ENCODE assay signal across 16 cellular contexts in genomic region chr4:141652161-141652778, GRCh38. TPM values are rescaled to one million over a fixed set of nuclear protein-coding genes. Genes with fewer than 3 reads are reported as not detected.
DNase-seq lines count a peak whose midpoint lies in the region; ATAC-seq, FAIRE-seq and TF ChIP-seq lines count a peak whose summit lies in the region.
"Had no signal": no experiment of that assay in that cellular context is flagged by ENCODE, and none has a peak within 500 bp of the region (broad histone marks: within the 10 kb centered on the region; RNA-seq: fewer than 3 reads in every experiment).

No MANE protein-coding gene starts in this region.

- H3K4me2 ChIP-seq in endothelial cell of umbilical vein (ENCODE audit: insufficient read depth, low read length) (no peak overlapping the region), HepG2 (ENCODE audit: low read depth, low read length) (no peak overlapping the region)

- BruUV-seq in endothelial cell of umbilical vein (replicated peaks; lab: Mats Ljungman, UMichigan) (no TSS peak), HepG2 (replicated peaks; lab: Mats Ljungman, UMichigan) (no TSS peak)

- H3K4me1 ChIP-seq in endothelial cell of umbilical vein (ENCODE audit: control insufficient read depth, extremely low read depth, insufficient read depth, low read length) (peaks cover 5% of the 10 kb centered on the region), HepG2 (ENCODE audit: insufficient read depth, low read length) (no peaks in the 10 kb centered on the region), transverse colon (peaks cover 0 to 11% (median 4%) of the 10 kb centered on the region in 4 donors), gastrocnemius medialis (peaks cover 0 to 6% of the 10 kb centered on the region in 2 donors)

- no peak overlapping the region for H3K9ac ChIP-seq in endothelial cell of umbilical vein (replicated peaks; ENCODE audit: extremely low read depth, insufficient read depth, low read length)
- H3K9ac ChIP-seq in HepG2 (ENCODE audit: insufficient read depth, low read depth, low read length): no peak overlapping the region

- H3K36me3 Mint-ChIP-seq in HFFc6 (ENCODE audit: low read depth) (no peaks in the 10 kb centered on the region), nephron progenitor cell (ENCODE audit: low read depth) (no peaks in the 10 kb centered on the region)

- under 1% methylated on average over 4 of the region's 4 CpGs for WGBS in HepG2 (ENCODE audit: low lambda C conversion rate)
- 41 to 51% methylated on average over 4 of the region's 4 CpGs for WGBS in transverse colon (ENCODE audit: low coverage in 1 of 2), 2 donors

- no peaks in the 10 kb centered on the region for H3K9me1 ChIP-seq in endothelial cell of umbilical vein (replicated peaks; ENCODE audit: control insufficient read depth, extremely low read depth, insufficient read depth, low read length)

- H3K4me1 Mint-ChIP-seq in HFFc6 (ENCODE audit: low read depth): peaks cover 50% of the 10 kb centered on the region
- no peaks in the 10 kb centered on the region for H3K4me1 Mint-ChIP-seq in nephron progenitor cell
- H3K4me1 Mint-ChIP-seq: activated CD4-positive, alpha-beta T cell treated with anti-CD3 and anti-CD28 coated beads for 36 hours had no signal

- H3K27ac Mint-ChIP-seq in HFFc6 (peak overlapping the region; percentile 7; the same call in 1 of the 2 replicates), nephron progenitor cell (no peak overlapping the region)
- H3K27ac Mint-ChIP-seq: activated CD4-positive, alpha-beta T cell treated with anti-CD3 and anti-CD28 coated beads for 36 hours; activated T-helper 2 cell treated with anti-CD3 and anti-CD28 coated beads, Interferon-gamma antibody, Interleukin-2, Interleukin-4, amounts not matched to agents 10 μg/mL and 5 μg/mL and 100 μg/mL, durations not matched to agents 14 hours and 24 hours and 36 hours had no signal

- H3K4me3 Mint-ChIP-seq in HFFc6: 0 out of 2 replicates have a peak overlapping the region, but pooled peaks have one; percentile 4
- no peak overlapping the region for H3K4me3 Mint-ChIP-seq in nephron progenitor cell
- H3K4me3 Mint-ChIP-seq: activated CD4-positive, alpha-beta T cell treated with anti-CD3 and anti-CD28 coated beads for 36 hours had no signal

- no peaks in the 10 kb centered on the region for H3K9me3 ChIP-seq in endothelial cell of umbilical vein (replicated peaks; ENCODE audit: control insufficient read depth, insufficient read depth, low read length)
- no peaks in the 10 kb centered on the region for H3K9me3 ChIP-seq in HepG2 (ENCODE audit: low read length)
- H3K9me3 ChIP-seq in transverse colon: no peaks in the 10 kb centered on the region
- H3K9me3 ChIP-seq in gastrocnemius medialis: no peaks in the 10 kb centered on the region

- in situ Hi-C loops in HepG2 (cut with HindIII; ENCODE audit: extremely low pct_ligation_motif_present, low pct_unique_long_range_greater_than_20kb): no loop called here
- in situ Hi-C loops in transverse colon (cut with MboI; ENCODE audit: low pct_ligation_motif_present in 1 of 4, low pct_unique_long_range_greater_than_20kb in 1 of 4, low sequenced_read_pairs in 3 of 4): no loop called here
- in situ Hi-C loops in gastrocnemius medialis (cut with MboI; ENCODE audit: low sequenced_read_pairs in 4 of 4): no loop called here

- H3K27me3 ChIP-seq in endothelial cell of umbilical vein (ENCODE audit: control insufficient read depth in 2 of 2, insufficient read depth in 2 of 2, low read length in 2 of 2) (no peaks in the 10 kb centered on the region), HepG2 (ENCODE audit: control insufficient read depth in 1 of 2, insufficient read depth in 2 of 2, low read length in 2 of 2) (no peaks in the 10 kb centered on the region), transverse colon (no peaks in the 10 kb centered on the region), gastrocnemius medialis (no peaks in the 10 kb centered on the region)

- H3K27ac ChIP-seq in endothelial cell of umbilical vein (ENCODE audit: insufficient read depth, low read depth, low read length) (no peak overlapping the region), HepG2 (ENCODE audit: extremely low read length, insufficient read depth, low read length) (no peak overlapping the region), transverse colon (peak overlapping the region; percentile 41 to 55 (median 54)), gastrocnemius medialis (peak overlapping the region in 1 of 4 donors; percentile 50)

- POLR2A ChIA-PET in endothelial cell of umbilical vein (lab: Charles Lee) (no interaction called here), HepG2 (lab: Yijun Ruan, JAX) (no interaction called here)

- H3K27me3 Mint-ChIP-seq in HFFc6 (ENCODE audit: insufficient read depth): no peaks in the 10 kb centered on the region
- H3K27me3 Mint-ChIP-seq in nephron progenitor cell (ENCODE audit: low read depth, poor library complexity): peaks cover 17% of the 10 kb centered on the region
- H3K27me3 Mint-ChIP-seq: activated CD4-positive, alpha-beta T cell treated with anti-CD3 and anti-CD28 coated beads for 36 hours had no signal

- TF ChIP-seq RAD21 in HepG2 (CRISPR knock-in tag; IDR thresholded peaks at IDR 0.05): no peak

- H3K4me3 ChIP-seq in endothelial cell of umbilical vein (replicated peaks in 1 of 3; ENCODE audit: insufficient read depth in 1 of 3, low read depth in 1 of 3, low read length in 3 of 3): no peak overlapping the region
- H3K4me3 ChIP-seq in HepG2 (replicated peaks in 1 of 3; ENCODE audit: insufficient read depth in 1 of 3, low read depth in 2 of 3, low read length in 3 of 3): no peak overlapping the region
- no peak overlapping the region for H3K4me3 ChIP-seq in transverse colon
- H3K4me3 ChIP-seq in gastrocnemius medialis: no peak overlapping the region

- no peak for TF ChIP-seq POLR2A in endothelial cell of umbilical vein (IDR thresholded peaks at IDR 0.05; ENCODE audit: low read depth, low read length)
- no peak for TF ChIP-seq POLR2A in HepG2 (IDR thresholded peaks at IDR 0.05; ENCODE audit: insufficient read depth in 1 of 2, low read depth in 2 of 2, low read length in 2 of 2)
- TF ChIP-seq POLR2A in transverse colon (IDR thresholded peaks at IDR 0.05): no peak
- no peak for TF ChIP-seq POLR2A in gastrocnemius medialis (IDR thresholded peaks at IDR 0.05)

- H3K36me3 ChIP-seq in endothelial cell of umbilical vein (ENCODE audit: control insufficient read depth in 2 of 2, extremely low read depth in 1 of 2, insufficient read depth in 2 of 2, low read length in 2 of 2) (no peaks in the 10 kb centered on the region), HepG2 (replicated peaks in 1 of 2; ENCODE audit: control insufficient read depth in 1 of 2, insufficient read depth in 2 of 2, low read length in 2 of 2) (no peaks in the 10 kb centered on the region), transverse colon (no peaks in the 10 kb centered on the region), gastrocnemius medialis (no peaks in the 10 kb centered on the region)

- intact Hi-C loops in endothelial cell of umbilical vein (cut with micrococcal nuclease): no loop called here
- intact Hi-C loops in HepG2 (cut with micrococcal nuclease; ENCODE audit: unreplicated experiment): no loop called here
- intact Hi-C loops in transverse colon (cut with DNase I; ENCODE audit: low total_unique reads): no loop called here
- intact Hi-C loops in gastrocnemius medialis (cut with DNase I; ENCODE audit: low total_unique reads): no loop called here

- H4K20me1 ChIP-seq in endothelial cell of umbilical vein (replicated peaks; ENCODE audit: control insufficient read depth, extremely low read depth, insufficient read depth, low read length) (no peaks in the 10 kb centered on the region), HepG2 (ENCODE audit: insufficient read depth, low read length) (no peaks in the 10 kb centered on the region)

- CTCF ChIA-PET in endothelial cell of umbilical vein (lab: Charles Lee) (interaction anchor here (1.5 kb wide), 2 partner anchors 14 to 306 kb away, joined by 6 to 8 read pairs; no protein-coding TSS in a partner anchor), HepG2 (lab: Yijun Ruan, JAX; ENCODE audit: low intra/inter-chr PET ratio, low total read pairs) (no interaction called here)

- TF ChIP-seq CTCF in HFFc6 (IDR thresholded peaks at IDR 0.05) (no peak), endothelial cell of umbilical vein (IDR thresholded peaks at IDR 0.05; ENCODE audit: extremely low read depth in 1 of 2, insufficient read depth in 1 of 2, low read depth in 1 of 2, low read length in 2 of 2) (no peak), HepG2 (CRISPR knock-in tag; IDR thresholded peaks at IDR 0.05) (no peak), transverse colon (IDR thresholded peaks at IDR 0.05) (no peak), gastrocnemius medialis (IDR thresholded peaks at IDR 0.05 in 4 of 5, conservative IDR thresholded peaks at IDR 0.05 in 1 of 5) (no peak), nephron progenitor cell (IDR thresholded peaks at IDR 0.05) (no peak)

- DNase-seq in HFFc6 (peak; percentile 22), endothelial cell of umbilical vein (ENCODE audit: low read depth, low spot score) (peak; percentile 72), HepG2 (ENCODE audit: low spot score) (no peak), transverse colon (no peak), gastrocnemius medialis (no peak), nephron progenitor cell (no peak)
- DNase-seq in stimulated activated CD4-positive, alpha-beta T cell treated with anti-CD3 and anti-CD28 coated beads, Interleukin-4, amount 100 ng/mL, for 4 hours: no peak
- DNase-seq: activated CD4-positive, alpha-beta T cell treated with anti-CD3 and anti-CD28 coated beads for 36 hours; DMS153; NCI-H1092 treated with DMSO at 0.1 percent for 48 hours; NCI-H774 had no signal

- no peak for TF ChIP-seq EP300 in HepG2 (IDR thresholded peaks at IDR 0.05; ENCODE audit: low read depth in 2 of 2, low read length in 2 of 2)
- no peak for TF ChIP-seq EP300 in HepG2 (CRISPR knock-in tag; IDR thresholded peaks at IDR 0.05; ENCODE audit: borderline replicate concordance)
- TF ChIP-seq EP300 in transverse colon (IDR thresholded peaks at IDR 0.05; ENCODE audit: low read depth): no peak

- dilution Hi-C loops in endothelial cell of umbilical vein (cut with MboI; ENCODE audit: extremely low pct_ligation_motif_present, low sequenced_read_pairs): no loop called here

- no peaks in the 10 kb centered on the region for H3K9me3 Mint-ChIP-seq in HFFc6
- H3K9me3 Mint-ChIP-seq in nephron progenitor cell: no peaks in the 10 kb centered on the region
- H3K9me3 Mint-ChIP-seq: activated T-helper 2 cell treated with anti-CD3 and anti-CD28 coated beads, Interferon-gamma antibody, Interleukin-2, Interleukin-4, amounts not matched to agents 10 μg/mL and 5 μg/mL and 100 μg/mL, durations not matched to agents 14 hours and 24 hours and 36 hours had no signal

- H2AFZ ChIP-seq in endothelial cell of umbilical vein (ENCODE audit: low read depth, low read length): peak overlapping the region; percentile 17
- no peak overlapping the region for H2AFZ ChIP-seq in HepG2 (ENCODE audit: low read length)

- FAIRE-seq in endothelial cell of umbilical vein (lab: Jason Lieb, UNC) (no peak), HepG2 (lab: Jason Lieb, UNC) (no peak)
- FAIRE-seq: colon, GM18507 had no signal

- H3K79me2 ChIP-seq in endothelial cell of umbilical vein (ENCODE audit: control insufficient read depth, insufficient read depth, low read length): no peaks in the 10 kb centered on the region
- no peaks in the 10 kb centered on the region for H3K79me2 ChIP-seq in HepG2 (ENCODE audit: insufficient read depth, low read length)

- no peak for ATAC-seq in HepG2
- ATAC-seq in gastrocnemius medialis: no peak
- no peak for ATAC-seq in HG03280 (IDR thresholded peaks at IDR 0.05; ENCODE audit: unreplicated experiment)
- ATAC-seq: activated CD4-positive, alpha-beta T cell treated with anti-CD3 and anti-CD28 coated beads for 36 hours; SK-N-SH treated with all-trans-retinoic acid at 6 μM for 48 hours had no signal

RNA-seq across cellular contexts. Expression of gene IL15, which starts 15.9 kb away (rescaled TPM):
- 1 to 10 TPM; 1.9 to 3.9 (median 3.4) TPM for total RNA-seq in HFFc6 (2021; fragmentation: NEBNext Ultra II Directional; extraction: Animal tissue kit (Norgen Biotek cat#: 25700))
- 3.0 and 3.1 TPM in 2 replicates for total RNA-seq in endothelial cell of umbilical vein
- 3.1 TPM in 2 replicates for polyA plus RNA-seq in endothelial cell of umbilical vein
- polyA plus RNA-seq in endothelial cell of umbilical vein (2011; cell fraction: cytosol; rRNA removed): 2.3 TPM in 2 replicates
- 10.9 and 17.8 TPM in 2 replicates for polyA plus RNA-seq in endothelial cell of umbilical vein (2011; cell fraction: nucleus; rRNA removed)
- 2.5 and 3.3 TPM in 2 replicates for polyA plus RNA-seq in endothelial cell of umbilical vein (2012)
- polyA minus RNA-seq in endothelial cell of umbilical vein: 7.6 and 8.8 TPM in 2 replicates
- polyA minus RNA-seq in endothelial cell of umbilical vein (2011; cell fraction: cytosol; rRNA and poly(A)+ RNA removed): 2.7 TPM
- 20.6 and 21.8 TPM in 2 replicates for polyA minus RNA-seq in endothelial cell of umbilical vein (2011; cell fraction: nucleus; rRNA and poly(A)+ RNA removed)
- 0.18 and 0.24 TPM in 2 replicates for total RNA-seq in HepG2 (2016; rRNA removed; fragmentation: Illumina TruSeq; extraction: Trizol)
- total RNA-seq in HepG2 (2016; cell fraction: cytosol; rRNA removed; fragmentation: Illumina TruSeq; extraction: Trizol; ENCODE audit: low read depth): 0.20 and 0.26 TPM in 2 replicates
- 0.13 TPM in 2 replicates for total RNA-seq in HepG2 (2016; cell fraction: insoluble cytoplasmic fraction; rRNA removed; fragmentation: Illumina TruSeq; extraction: Trizol)
- total RNA-seq in HepG2 (2016; cell fraction: membrane; rRNA removed; fragmentation: Illumina TruSeq; extraction: Trizol): 0.24 and 0.40 TPM in 2 replicates
- 0.13 and 0.81 TPM in 2 replicates for total RNA-seq in HepG2 (2016; cell fraction: nucleus; rRNA removed; fragmentation: Illumina TruSeq; extraction: Trizol)
- 0.12 and 0.24 TPM in 2 replicates for polyA plus RNA-seq in HepG2 (2011; rRNA removed)
- 0.12 and 0.15 TPM in 2 replicates for polyA plus RNA-seq in HepG2 (2011; cell fraction: cytosol; rRNA removed)
- 0.48 TPM in 1 of 2 replicates, not detected in the other for polyA plus RNA-seq in HepG2 (2011; cell fraction: nucleus; rRNA removed)
- 0.23 TPM in 1 of 2 replicates, not detected in the other for polyA plus RNA-seq in HepG2 (2012)
- polyA plus RNA-seq in HepG2 (2016; cell fraction: cytosol; fragmentation: Illumina TruSeq; extraction: Trizol; ENCODE audit: low read depth): 0.07 and 0.25 TPM in 2 replicates
- polyA plus RNA-seq in HepG2 (2016; cell fraction: insoluble cytoplasmic fraction; fragmentation: Illumina TruSeq; extraction: Trizol; ENCODE audit: low read depth): 0.16 TPM in 2 replicates
- 0.34 and 0.46 TPM in 2 replicates for polyA plus RNA-seq in HepG2 (2016; cell fraction: membrane; fragmentation: Illumina TruSeq; extraction: Trizol; ENCODE audit: low read depth)
- 0.36 and 1.4 TPM in 2 replicates for polyA plus RNA-seq in HepG2 (2016; cell fraction: nucleus; fragmentation: Illumina TruSeq; extraction: Trizol; ENCODE audit: insufficient read depth, low read depth)
- polyA minus RNA-seq in HepG2 (2011; rRNA and poly(A)+ RNA removed; ENCODE audit: low replicate concordance): 0.14 and 3.5 TPM in 2 replicates
- polyA minus RNA-seq in HepG2 (2011; cell fraction: cytosol; rRNA and poly(A)+ RNA removed): 0.40 TPM in 1 of 2 replicates, not detected in the other
- polyA minus RNA-seq in HepG2 (2011; cell fraction: nucleus; rRNA and poly(A)+ RNA removed): 0.52 and 1.5 TPM in 2 replicates
- total RNA-seq in transverse colon: 10 to 100 TPM in 1 of 4 donors, 1 to 10 TPM in 2, under 1 TPM in 1; 0.75 to 14.0 (median 5.2) TPM
- 1 to 10 TPM; 2.1 to 6.1 (median 2.7) TPM for total RNA-seq in gastrocnemius medialis

Comparison
In these comparisons a context has a peak if more than half of its experiments do, and no peak if none do; other contexts are left out.
1. DNase-seq: peak in HFFc6 (single experiment) and endothelial cell of umbilical vein (single experiment); none in HepG2 (single experiment), transverse colon (single experiment), stimulated activated CD4-positive, alpha-beta T cell treated with anti-CD3 and anti-CD28 coated beads, Interleukin-4, amount 100 ng/mL, for 4 hours (0 of 2), gastrocnemius medialis (0 of 2) and nephron progenitor cell (single experiment).
2. H3K27ac ChIP-seq: peak in transverse colon (4 of 4); none in endothelial cell of umbilical vein (single experiment) and HepG2 (single experiment).